2 cellular contexts compared by ENCODE assay signal in genomic region chr7:100785878-100786277, GRCh38.
TF ChIP-seq lines count a peak whose summit lies in the region.

No MANE protein-coding gene starts in this region.

TF ChIP-seq in GM23338, 12 proteins besides CTCF, POLR2A, EP300 and RAD21:
- TF ChIP-seq ZNF114 (CRISPR knock-in tag; IDR thresholded peaks at IDR 0.05) (no peak), EZH2phosphoT487 (IDR thresholded peaks at IDR 0.05; ENCODE audit: unreplicated experiment) (no peak), POLR2AphosphoS5 (IDR thresholded peaks at IDR 0.05; ENCODE audit: low read depth) (no peak), STAT1 (IDR thresholded peaks at IDR 0.05; ENCODE audit: unreplicated experiment) (no peak)
- TF ChIP-seq, protein P1, sequence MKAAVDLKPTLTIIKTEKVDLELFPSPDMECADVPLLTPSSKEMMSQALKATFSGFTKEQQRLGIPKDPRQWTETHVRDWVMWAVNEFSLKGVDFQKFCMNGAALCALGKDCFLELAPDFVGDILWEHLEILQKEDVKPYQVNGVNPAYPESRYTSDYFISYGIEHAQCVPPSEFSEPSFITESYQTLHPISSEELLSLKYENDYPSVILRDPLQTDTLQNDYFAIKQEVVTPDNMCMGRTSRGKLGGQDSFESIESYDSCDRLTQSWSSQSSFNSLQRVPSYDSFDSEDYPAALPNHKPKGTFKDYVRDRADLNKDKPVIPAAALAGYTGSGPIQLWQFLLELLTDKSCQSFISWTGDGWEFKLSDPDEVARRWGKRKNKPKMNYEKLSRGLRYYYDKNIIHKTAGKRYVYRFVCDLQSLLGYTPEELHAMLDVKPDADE (IDR thresholded peaks at IDR 0.05) = 0 out of 2 replicates have a peak, but pooled peaks have one; percentile 18

TF ChIP-seq in H1, 55 proteins besides CTCF, POLR2A, EP300 and RAD21:
- TF ChIP-seq GABPA (IDR thresholded peaks at IDR 0.05; ENCODE audit: borderline replicate concordance, insufficient read depth, low read length) (no peak), MAX (IDR thresholded peaks at IDR 0.05) (no peak), ATF2 (IDR thresholded peaks at IDR 0.05; ENCODE audit: low read length) (no peak), EGR1 (IDR thresholded peaks at IDR 0.05; ENCODE audit: borderline replicate concordance, low read depth, low read length) (0 out of 2 replicates have a peak, but pooled peaks have one; percentile 7), FOSL1 (IDR thresholded peaks at IDR 0.05; ENCODE audit: insufficient read depth, low read depth, low read length) (peak; percentile 78; the same call in 1 of the 2 replicates)
- TF ChIP-seq, protein P2, sequence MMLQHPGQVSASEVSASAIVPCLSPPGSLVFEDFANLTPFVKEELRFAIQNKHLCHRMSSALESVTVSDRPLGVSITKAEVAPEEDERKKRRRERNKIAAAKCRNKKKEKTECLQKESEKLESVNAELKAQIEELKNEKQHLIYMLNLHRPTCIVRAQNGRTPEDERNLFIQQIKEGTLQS (IDR thresholded peaks at IDR 0.05; ENCODE audit: insufficient read depth, low read depth, low read length) = no peak
